ENCODE assay signal across 19 cellular contexts in genomic region chr2:70558195-70558808, GRCh38. TPM values are rescaled to one million over a fixed set of nuclear protein-coding genes. Genes with fewer than 3 reads are reported as not detected.
"Had no signal": no experiment of that assay in that cellular context is flagged by ENCODE, and none has a peak within 500 bp of the region (broad histone marks: within the 10 kb centered on the region; RNA-seq: fewer than 3 reads in every experiment).

No MANE protein-coding gene starts in this region.

- DNase-seq: activated CD4-positive, alpha-beta T cell treated with anti-CD3 and anti-CD28 coated beads, Interleukin-2, amount 10 ng/mL, durations not matched to agents 24 days and 14 days; activated CD8-positive, alpha-beta T cell treated with anti-CD3 and anti-CD28 coated beads for 36 hours; activated naive CD4-positive, alpha-beta T cell treated with anti-CD3 and anti-CD28 coated beads, Interleukin-2, amount 50 U/mL, for 16 hours; activated T-cell treated with anti-CD3 and anti-CD28 coated beads, Interleukin-2, amount 50 U/mL, for 1 hour; cerebellar nuclear complex; effector memory CD8-positive, alpha-beta T cell; foreskin keratinocyte; left ventricle myocardium inferior; mammary epithelial cell; stimulated activated CD4-positive, alpha-beta T cell treated with anti-CD3 and anti-CD28 coated beads, Interleukin-2, amount 100 ng/mL, for 24 hours; stimulated activated naive CD8-positive, alpha-beta T cell treated with anti-CD3 and anti-CD28 coated beads, Interleukin-15, Interleukin-2, amounts not matched to agents 100 U/mL and 50 U/mL, for 24 hours; SW 1271; upper lobe of left lung had no signal

- H3K9me3 Mint-ChIP-seq: activated CD4-positive, alpha-beta T cell treated with anti-CD3 and anti-CD28 coated beads, Interleukin-2, amount 10 ng/mL, durations not matched to agents 24 days and 14 days; activated CD8-positive, alpha-beta T cell treated with anti-CD3 and anti-CD28 coated beads for 36 hours; activated T-helper 2 cell treated with anti-CD3 and anti-CD28 coated beads, Interferon-gamma antibody, Interleukin-2, Interleukin-4, amounts not matched to agents 10 μg/mL and 5 μg/mL and 100 μg/mL, durations not matched to agents 14 hours and 24 hours and 36 hours; effector memory CD8-positive, alpha-beta T cell; T-helper 2 cell treated with Interferon-gamma antibody and Interleukin-4, amounts not matched to agents 5 μg/mL and 100 μg/mL, for 36 hours had no signal

- H3K9me3 ChIP-seq: ascending aorta, breast epithelium, left ventricle myocardium inferior, upper lobe of left lung had no signal

- H3K4me3 Mint-ChIP-seq: activated CD4-positive, alpha-beta T cell treated with anti-CD3 and anti-CD28 coated beads, Interleukin-2, amount 10 ng/mL, durations not matched to agents 24 days and 14 days; activated CD8-positive, alpha-beta T cell treated with anti-CD3 and anti-CD28 coated beads for 36 hours; effector memory CD8-positive, alpha-beta T cell; T-helper 2 cell treated with Interferon-gamma antibody and Interleukin-4, amounts not matched to agents 5 μg/mL and 100 μg/mL, for 36 hours had no signal

- H3K27ac ChIP-seq: ascending aorta, breast epithelium, foreskin keratinocyte, left ventricle myocardium inferior, upper lobe of left lung had no signal

- H3K27ac Mint-ChIP-seq: activated CD4-positive, alpha-beta T cell treated with anti-CD3 and anti-CD28 coated beads, Interleukin-2, amount 10 ng/mL, durations not matched to agents 24 days and 14 days; activated CD8-positive, alpha-beta T cell treated with anti-CD3 and anti-CD28 coated beads for 36 hours; activated T-helper 2 cell treated with anti-CD3 and anti-CD28 coated beads, Interferon-gamma antibody, Interleukin-2, Interleukin-4, amounts not matched to agents 10 μg/mL and 5 μg/mL and 100 μg/mL, durations not matched to agents 14 hours and 24 hours and 36 hours; effector memory CD8-positive, alpha-beta T cell; T-helper 2 cell treated with Interferon-gamma antibody and Interleukin-4, amounts not matched to agents 5 μg/mL and 100 μg/mL, for 36 hours had no signal

- H3K4me1 ChIP-seq: breast epithelium had no signal

- H3K27me3 ChIP-seq: ascending aorta, foreskin keratinocyte, upper lobe of left lung had no signal

- H3K4me3 ChIP-seq: ascending aorta, breast epithelium, left ventricle myocardium inferior, upper lobe of left lung had no signal

- H3K36me3 ChIP-seq: ascending aorta, breast epithelium, left ventricle myocardium inferior, upper lobe of left lung had no signal

- ATAC-seq: activated CD8-positive, alpha-beta T cell treated with anti-CD3 and anti-CD28 coated beads for 36 hours; effector memory CD8-positive, alpha-beta T cell; foreskin keratinocyte; stimulated activated naive CD8-positive, alpha-beta T cell treated with anti-CD3 and anti-CD28 coated beads, Interleukin-15, Interleukin-2, amounts not matched to agents 100 U/mL and 50 U/mL, for 24 hours had no signal

RNA-seq across cellular contexts. Expression of gene TGFA, which starts 4.7 kb away (rescaled TPM):
- total RNA-seq: activated CD4-positive, alpha-beta T cell treated with anti-CD3 and anti-CD28 coated beads, Interleukin-2, amount 10 ng/mL, durations not matched to agents 24 days and 14 days; activated T-helper 2 cell treated with anti-CD3 and anti-CD28 coated beads, Interferon-gamma antibody, Interleukin-2, Interleukin-4, amounts not matched to agents 10 μg/mL and 5 μg/mL and 100 μg/mL, durations not matched to agents 14 hours and 24 hours and 36 hours; fibroblast of lung; osteoblast had no signal
